10 cellular contexts compared by ENCODE assay signal in genomic region chr20:54474866-54475265, GRCh38. TPM values are rescaled to one million over a fixed set of nuclear protein-coding genes. Genes with fewer than 3 reads are reported as not detected.
A peak's percentile ranks its signal among the peaks of the same experiment; 100 is the strongest.
DNase-seq lines count a peak whose midpoint lies in the region; TF ChIP-seq lines count a peak whose summit lies in the region.
"Had no signal": no experiment of that assay in that cellular context is flagged by ENCODE, and none has a peak within 500 bp of the region (broad histone marks: within the 10 kb centered on the region; RNA-seq: fewer than 3 reads in every experiment).

No MANE protein-coding gene starts in this region.

- intact Hi-C loops in thyroid gland (cut with DNase I) = no loop called here
- intact Hi-C loops in colonic mucosa (cut with DNase I) = no loop called here

- H3K9me3 Mint-ChIP-seq in endodermal cell (no peaks in the 10 kb centered on the region), mesothelial cell of epicardium (no peaks in the 10 kb centered on the region)

- H3K36me3 ChIP-seq in NT2/D1 (ENCODE audit: insufficient read depth, insufficient read length, low read length) (no peaks in the 10 kb centered on the region), endodermal cell (ENCODE audit: control insufficient read depth, insufficient read depth, low read length) (no peaks in the 10 kb centered on the region), thyroid gland (no peaks in the 10 kb centered on the region), colonic mucosa (no peaks in the 10 kb centered on the region)
- H3K36me3 ChIP-seq: SJCRH30 had no signal

- peaks cover 47% of the 10 kb centered on the region for H3K27me3 ChIP-seq in NT2/D1 (ENCODE audit: insufficient read depth, insufficient read length)
- peaks cover 21% of the 10 kb centered on the region for H3K27me3 ChIP-seq in endodermal cell (ENCODE audit: control insufficient read depth, insufficient read depth, low read length, poor library complexity, severe bottlenecking)
- no peaks in the 10 kb centered on the region for H3K27me3 ChIP-seq in thyroid gland
- peaks cover 17% of the 10 kb centered on the region for H3K27me3 ChIP-seq in colonic mucosa

- H3K4me1 Mint-ChIP-seq in endodermal cell (peaks cover 14% of the 10 kb centered on the region), mesothelial cell of epicardium (peaks cover 20% of the 10 kb centered on the region)

- 15 to 33% methylated on average over 4 to 7 of the region's 10 CpGs for WGBS in endodermal cell (ENCODE audit: insufficient coverage in 1 of 2, insufficient read length in 1 of 2), 2 experiments
- WGBS in thyroid gland, 2 donors = 8 to 13% methylated on average over 9 to 10 of the region's 10 CpGs

- no peak overlapping the region for H3K27ac ChIP-seq in endodermal cell (ENCODE audit: low read depth, low read length)
- H3K27ac ChIP-seq in thyroid gland = peak overlapping the region; percentile 16 to 51 (median 20)
- no peak overlapping the region for H3K27ac ChIP-seq in colonic mucosa
- H3K27ac ChIP-seq: SJCRH30 had no signal

- H3K27ac Mint-ChIP-seq in endodermal cell (no peak overlapping the region), mesothelial cell of epicardium (no peak overlapping the region)

- H3K4me3 Mint-ChIP-seq in endodermal cell (peak overlapping the region; percentile 86), mesothelial cell of epicardium (peak overlapping the region; percentile 86)

- H3K27me3 Mint-ChIP-seq in endodermal cell (ENCODE audit: insufficient read depth) (peaks cover 27% of the 10 kb centered on the region), mesothelial cell of epicardium (ENCODE audit: low read depth) (peaks cover 49% of the 10 kb centered on the region)

- H3K9ac ChIP-seq in NT2/D1 (ENCODE audit: insufficient read length, low read depth) = peak overlapping the region; percentile 39
- no peak overlapping the region for H3K9ac ChIP-seq in endodermal cell (ENCODE audit: extremely low read depth, low read length, poor library complexity, severe bottlenecking)
- no peak overlapping the region for H3K9ac ChIP-seq in colonic mucosa (ENCODE audit: low read depth in 2 of 2, low read length in 2 of 2)

- H3K4me1 ChIP-seq in NT2/D1 (ENCODE audit: insufficient read depth, insufficient read length) (no peaks in the 10 kb centered on the region), endodermal cell (ENCODE audit: control insufficient read depth, insufficient read depth, low read length) (peaks cover 7% of the 10 kb centered on the region), thyroid gland (peaks cover 0 to 11% of the 10 kb centered on the region in 2 donors), colonic mucosa (no peaks in the 10 kb centered on the region)
- H3K4me1 ChIP-seq: SJCRH30 had no signal

- H3K9me3 ChIP-seq in NT2/D1 (ENCODE audit: insufficient read depth, low read length) (no peaks in the 10 kb centered on the region), endodermal cell (ENCODE audit: control insufficient read depth, low read length) (no peaks in the 10 kb centered on the region), thyroid gland (no peaks in the 10 kb centered on the region), colonic mucosa (no peaks in the 10 kb centered on the region)
- H3K9me3 ChIP-seq: SJCRH30 had no signal

- H3K36me3 Mint-ChIP-seq in endodermal cell (ENCODE audit: low read depth) (no peaks in the 10 kb centered on the region), mesothelial cell of epicardium (no peaks in the 10 kb centered on the region)

- TF ChIP-seq CTCF in endodermal cell (conservative IDR thresholded peaks at IDR 0.05) = no peak
- no peak for TF ChIP-seq CTCF in mesothelial cell of epicardium (IDR thresholded peaks at IDR 0.05; ENCODE audit: unreplicated experiment)
- no peak for TF ChIP-seq CTCF in thyroid gland (IDR thresholded peaks at IDR 0.05)
- no peak for TF ChIP-seq CTCF in colonic mucosa (IDR thresholded peaks at IDR 0.05)

- no peak for TF ChIP-seq POLR2A in thyroid gland (IDR thresholded peaks at IDR 0.05)

- peak overlapping the region; percentile 72 for H3K4me3 ChIP-seq in NT2/D1 (ENCODE audit: insufficient read length, low read depth)
- peak overlapping the region; percentile 88 for H3K4me3 ChIP-seq in endodermal cell (ENCODE audit: low read length)
- peak overlapping the region; percentile 51 to 78 (median 66) for H3K4me3 ChIP-seq in thyroid gland (replicated peaks in 1 of 3)
- H3K4me3 ChIP-seq in colonic mucosa = no peak overlapping the region
- H3K4me3 ChIP-seq: SJCRH30 had no signal

- no peak for DNase-seq in NT2/D1 (ENCODE audit: low read depth, low spot score)
- DNase-seq in endodermal cell = no peak
- no peak for DNase-seq in mesothelial cell of epicardium (ENCODE audit: low spot score in 2 of 2, unreplicated experiment in 2 of 2)
- no peak for DNase-seq in thyroid gland
- DNase-seq in colonic mucosa = no peak
- no peak for DNase-seq in foreskin melanocyte
- no peak for DNase-seq in SKM-1 (lab: John Stamatoyannopoulos, UW; ENCODE audit: unreplicated experiment)
- DNase-seq: activated CD4-positive, alpha-beta T cell treated with anti-CD3 and anti-CD28 coated beads, Interleukin-2, amount 50 U/mL, for 48 hours; NCI-H1694 treated with DMSO at 0.1 percent for 48 hours; SJCRH30 had no signal

RNA-seq across cellular contexts. Expression of gene DOK5, which starts 0.5 kb away (rescaled TPM):
- total RNA-seq in endodermal cell = 1 to 10 TPM; 4.6 to 6.7 TPM
- 15.7 TPM for polyA plus RNA-seq in endodermal cell (2013, experiment 1 of 2)
- polyA plus RNA-seq in endodermal cell (2013, experiment 2 of 2) = 15.6 TPM
- 3.3 to 3.7 TPM (median 3.7 TPM) in 3 replicates for total RNA-seq in mesothelial cell of epicardium
- 10 to 100 TPM in 1 of 4 donors, 1 to 10 TPM in 3; 4.7 to 10.9 (median 7.3) TPM for total RNA-seq in thyroid gland
- total RNA-seq in colonic mucosa = under 1 TPM in 1 of 2 donors, not detected in 1; 0.80 TPM
- total RNA-seq: SJCRH30 had no signal

Comparison
In these comparisons a context has a peak if more than half of its experiments do, and no peak if none do; other contexts are left out.
1. H3K27ac ChIP-seq: peak in thyroid gland (3 of 3); none in endodermal cell (single experiment) and colonic mucosa (single experiment).